Comparison of ENCODE assay signal across 10 cellular contexts in genomic region chr1:17441265-17441992, GRCh38. TPM values are rescaled to one million over a fixed set of nuclear protein-coding genes. Genes with fewer than 3 reads are reported as not detected.
DNase-seq lines count a peak whose midpoint lies in the region; ATAC-seq and TF ChIP-seq lines count a peak whose summit lies in the region.
"Had no signal": no experiment of that assay in that cellular context is flagged by ENCODE, and none has a peak within 500 bp of the region (broad histone marks: within the 10 kb centered on the region; RNA-seq: fewer than 3 reads in every experiment).

No MANE protein-coding gene starts in this region.

- no peak overlapping the region for H3K27ac Mint-ChIP-seq in nephron

- no peaks in the 10 kb centered on the region for H3K36me3 Mint-ChIP-seq in nephron (ENCODE audit: low read depth)

- peak overlapping the region; percentile 33 to 73 (median 58) for H3K4me3 Mint-ChIP-seq in nephron

- H3K4me1 Mint-ChIP-seq in nephron = peaks cover 21% of the 10 kb centered on the region

- DNase-seq in DMS 273 (lab: John Stamatoyannopoulos, UW; ENCODE audit: unreplicated experiment) (peak; percentile 59), DMS 273 treated with DMSO at 0.1 percent for 48 hours (lab: John Stamatoyannopoulos, UW) (no peak), LNCaP clone FGC (ENCODE audit: low read depth) (peak; percentile 38), amniotic epithelial cell (ENCODE audit: low read depth) (peak; percentile 54), GM19240 (ENCODE audit: insufficient read length, low spot score) (no peak), AG08396 (ENCODE audit: low spot score) (no peak), left lobe of liver (ENCODE audit: low spot score) (no peak)
- DNase-seq: 8988T had no signal

- peaks cover 21% of the 10 kb centered on the region for H3K27me3 Mint-ChIP-seq in nephron (ENCODE audit: low read depth)

- no peaks in the 10 kb centered on the region for H3K9me3 Mint-ChIP-seq in nephron

- TF ChIP-seq CTCF in LNCaP clone FGC (IDR thresholded peaks at IDR 0.05; ENCODE audit: control insufficient read depth, extremely low read depth, insufficient read depth) = no peak
- TF ChIP-seq CTCF in nephron (IDR thresholded peaks at IDR 0.05; ENCODE audit: unreplicated experiment in 3 of 3) = no peak

- no peak for ATAC-seq in left lobe of liver
- ATAC-seq: Right ventricle myocardium inferior had no signal

- no peak overlapping the region for H3K4me3 ChIP-seq in LNCaP clone FGC (ENCODE audit: low read depth, low read length)

RNA-seq across cellular contexts. Expression of gene RCC2, which starts 2.0 kb away (rescaled TPM):
- total RNA-seq in left lobe of liver = 8.0 TPM

Comparison
In these comparisons a context has a peak if more than half of its experiments do, and no peak if none do; other contexts are left out.
1. DNase-seq: peak in DMS 273 (single experiment), LNCaP clone FGC (single experiment) and amniotic epithelial cell (single experiment); none in DMS 273 treated with DMSO at 0.1 percent for 48 hours (single experiment), GM19240 (single experiment), AG08396 (single experiment) and left lobe of liver (single experiment).